Comparison of ENCODE assay signal across 13 cellular contexts in genomic region chr1:108852541-108852940, GRCh38. TPM values are rescaled to one million over a fixed set of nuclear protein-coding genes. Genes with fewer than 3 reads are reported as not detected.
DNase-seq lines count a peak whose midpoint lies in the region; TF ChIP-seq lines count a peak whose summit lies in the region.
"Had no signal": no experiment of that assay in that cellular context is flagged by ENCODE, and none has a peak within 500 bp of the region (broad histone marks: within the 10 kb centered on the region; RNA-seq: fewer than 3 reads in every experiment).

No MANE protein-coding gene starts in this region.

- no peaks in the 10 kb centered on the region for H3K36me3 ChIP-seq in adipocyte (ENCODE audit: control insufficient read depth, insufficient read depth, low read length, severe bottlenecking)
- no peaks in the 10 kb centered on the region for H3K36me3 ChIP-seq in endodermal cell (ENCODE audit: control insufficient read depth, insufficient read depth, low read length)

- H3K27me3 ChIP-seq in adipocyte (replicated peaks; ENCODE audit: control insufficient read depth, insufficient read depth, low read length) (no peaks in the 10 kb centered on the region), endodermal cell (ENCODE audit: control insufficient read depth, insufficient read depth, low read length, poor library complexity, severe bottlenecking) (no peaks in the 10 kb centered on the region)

- H3K4me1 ChIP-seq in adipocyte (ENCODE audit: control insufficient read depth, insufficient read depth, low read length): peaks cover 20% of the 10 kb centered on the region
- no peaks in the 10 kb centered on the region for H3K4me1 ChIP-seq in endodermal cell (ENCODE audit: control insufficient read depth, insufficient read depth, low read length)
- H3K4me1 ChIP-seq: A549 had no signal

- no peaks in the 10 kb centered on the region for H3K9me3 Mint-ChIP-seq in activated CD4-positive, alpha-beta T cell treated with anti-CD3 and anti-CD28 coated beads, Interleukin-2, amount 10 ng/mL, durations not matched to agents 7 days and 5 days
- no peaks in the 10 kb centered on the region for H3K9me3 Mint-ChIP-seq in endodermal cell

- WGBS in endodermal cell (ENCODE audit: insufficient coverage in 1 of 2, insufficient read length in 1 of 2), 2 experiments: 71 to 93% methylated on average over 1 to 4 of the region's 4 CpGs

- peaks cover 22% of the 10 kb centered on the region for H3K4me1 Mint-ChIP-seq in activated CD4-positive, alpha-beta T cell treated with anti-CD3 and anti-CD28 coated beads, Interleukin-2, amount 10 ng/mL, durations not matched to agents 7 days and 5 days
- H3K4me1 Mint-ChIP-seq in endodermal cell: peaks cover 7% of the 10 kb centered on the region

- DNase-seq in activated CD4-positive, alpha-beta T cell treated with anti-CD3 and anti-CD28 coated beads, Interleukin-2, amount 10 ng/mL, durations not matched to agents 7 days and 5 days: no peak
- DNase-seq in activated CD4-positive, alpha-beta T cell treated with anti-CD3 and anti-CD28 coated beads for 48 hours: no peak
- no peak for DNase-seq in adipocyte (ENCODE audit: low read depth)
- peak; percentile 37 for DNase-seq in midbrain (lab: John Stamatoyannopoulos, UW)
- DNase-seq in endodermal cell: no peak
- DNase-seq in HK-2 (ENCODE audit: unreplicated experiment): no peak
- DNase-seq in ecto neural progenitor cell (ENCODE audit: low spot score): no peak
- DNase-seq: activated T-cell treated with anti-CD3 and anti-CD28 coated beads, Interleukin-2, amount 50 U/mL, for 48 hours; NCI-H69; SHP77 treated with DMSO at 0.1 percent for 48 hours had no signal

- CTCF ChIA-PET in activated CD4-positive, alpha-beta T cell treated with anti-CD3 and anti-CD28 coated beads, Interleukin-2, amount 10 ng/mL, durations not matched to agents 7 days and 5 days (lab: Charles Lee): interaction anchor here (0.7 to 1.3 kb wide), 4 partner anchors 10 to 681 kb away, joined by 3 to 5 read pairs (median 4); no protein-coding TSS in a partner anchor

- POLR2A ChIA-PET in activated CD4-positive, alpha-beta T cell treated with anti-CD3 and anti-CD28 coated beads, Interleukin-2, amount 10 ng/mL, durations not matched to agents 7 days and 5 days (lab: Charles Lee): no interaction called here

- H3K36me3 Mint-ChIP-seq in activated CD4-positive, alpha-beta T cell treated with anti-CD3 and anti-CD28 coated beads, Interleukin-2, amount 10 ng/mL, durations not matched to agents 7 days and 5 days (ENCODE audit: low read depth): no peaks in the 10 kb centered on the region
- H3K36me3 Mint-ChIP-seq in endodermal cell (ENCODE audit: low read depth): no peaks in the 10 kb centered on the region

- H3K4me3 ChIP-seq in adipocyte (ENCODE audit: low read length) (peak overlapping the region; percentile 55), endodermal cell (ENCODE audit: low read length) (no peak overlapping the region)
- H3K4me3 ChIP-seq: A549 had no signal

- TF ChIP-seq CTCF in endodermal cell (conservative IDR thresholded peaks at IDR 0.05): no peak

- no peak overlapping the region for H3K4me3 Mint-ChIP-seq in activated CD4-positive, alpha-beta T cell treated with anti-CD3 and anti-CD28 coated beads, Interleukin-2, amount 10 ng/mL, durations not matched to agents 7 days and 5 days
- H3K4me3 Mint-ChIP-seq in endodermal cell: no peak overlapping the region

- H3K9me3 ChIP-seq in adipocyte (ENCODE audit: control insufficient read depth, low read length) (no peaks in the 10 kb centered on the region), endodermal cell (ENCODE audit: control insufficient read depth, low read length) (no peaks in the 10 kb centered on the region)
- H3K9me3 ChIP-seq: A549 had no signal

- H3K9ac ChIP-seq in adipocyte (ENCODE audit: low read length) (peak overlapping the region; percentile 32), endodermal cell (ENCODE audit: extremely low read depth, low read length, poor library complexity, severe bottlenecking) (no peak overlapping the region)

- H3K27ac Mint-ChIP-seq in activated CD4-positive, alpha-beta T cell treated with anti-CD3 and anti-CD28 coated beads, Interleukin-2, amount 10 ng/mL, durations not matched to agents 7 days and 5 days: peak overlapping the region; percentile 21
- H3K27ac Mint-ChIP-seq in endodermal cell: no peak overlapping the region

- peak overlapping the region; percentile 81 for H3K27ac ChIP-seq in temporal lobe (ENCODE audit: low read depth, low read length)
- no peak overlapping the region for H3K27ac ChIP-seq in endodermal cell (ENCODE audit: low read depth, low read length)
- H3K27ac ChIP-seq: A549 had no signal

- peaks cover 21% of the 10 kb centered on the region for H3K27me3 Mint-ChIP-seq in activated CD4-positive, alpha-beta T cell treated with anti-CD3 and anti-CD28 coated beads, Interleukin-2, amount 10 ng/mL, durations not matched to agents 7 days and 5 days
- H3K27me3 Mint-ChIP-seq in endodermal cell (ENCODE audit: insufficient read depth): peaks cover 3% of the 10 kb centered on the region

RNA-seq across cellular contexts. Expression of gene AKNAD1, which starts 4.4 kb away (rescaled TPM):
- not detected for total RNA-seq in activated CD4-positive, alpha-beta T cell treated with anti-CD3 and anti-CD28 coated beads, Interleukin-2, amount 10 ng/mL, durations not matched to agents 7 days and 5 days
- total RNA-seq in temporal lobe (3.0 TPM), endodermal cell (1 to 10 TPM in 1 of 2 donors, under 1 TPM in 1; 0.20 to 2.0 TPM)
- polyA plus RNA-seq in endodermal cell (2013, experiment 1 of 2): 0.43 TPM
- 0.29 TPM for polyA plus RNA-seq in endodermal cell (2013, experiment 2 of 2)
- total RNA-seq: ureter had no signal

RNA-seq across cellular contexts. Expression of gene GPSM2, which starts 24.2 kb away (rescaled TPM):
- 10 to 100 TPM; 44.8 to 52.0 TPM for total RNA-seq in activated CD4-positive, alpha-beta T cell treated with anti-CD3 and anti-CD28 coated beads, Interleukin-2, amount 10 ng/mL, durations not matched to agents 7 days and 5 days
- total RNA-seq in temporal lobe (52.6 TPM), endodermal cell (10 to 100 TPM; 39.0 to 60.1 TPM)
- 47.1 TPM for polyA plus RNA-seq in endodermal cell (2013, experiment 1 of 2)
- polyA plus RNA-seq in endodermal cell (2013, experiment 2 of 2): 57.8 TPM
